10 cellular contexts compared by ENCODE assay signal in genomic region chr7:30752979-30753378, GRCh38. TPM values are rescaled to one million over a fixed set of nuclear protein-coding genes. Genes with fewer than 3 reads are reported as not detected.
DNase-seq lines count a peak whose midpoint lies in the region; ATAC-seq and TF ChIP-seq lines count a peak whose summit lies in the region.
"Had no signal": no experiment of that assay in that cellular context is flagged by ENCODE, and none has a peak within 500 bp of the region (broad histone marks: within the 10 kb centered on the region; RNA-seq: fewer than 3 reads in every experiment).

No MANE protein-coding gene starts in this region.

- H3K27me3 ChIP-seq in AG04450 (ENCODE audit: control insufficient read depth, insufficient read depth, low read length), result peaks cover 2% of the 10 kb centered on the region

- in situ Hi-C loops in astrocyte of the spinal cord (cut with HindIII; ENCODE audit: low sequenced_read_pairs), result no loop called here

- H3K27ac ChIP-seq in AG04450 (ENCODE audit: low read depth, low read length), result no peak overlapping the region

- H3K9me3 ChIP-seq in AG04450 (ENCODE audit: control insufficient read depth, insufficient read depth, low read length), result peaks cover 4% of the 10 kb centered on the region; the same call in 1 of the 2 replicates

- intact Hi-C loops in left ventricle myocardium superior (cut with micrococcal nuclease), result no loop called here
- intact Hi-C loops in posterior vena cava (cut with DNase I), result loop anchor here in 1 of 2 donors (5.0 kb wide), 1 partner anchor 49 kb away; no protein-coding TSS in a partner anchor

- DNase-seq in AG04450 (ENCODE audit: low read depth, low spot score) (no peak), astrocyte of the spinal cord (ENCODE audit: low read depth, low spot score) (peak; percentile 24), left ventricle myocardium superior (peak; percentile 89), posterior vena cava (ENCODE audit: low spot score) (peak; percentile 94), T-helper 1 cell (no peak), A172 (ENCODE audit: low spot score) (no peak), NCI-H2029 treated with DMSO at 0.1 percent for 48 hours (lab: John Stamatoyannopoulos, UW) (no peak)
- DNase-seq in stimulated activated CD4-positive, alpha-beta T cell treated with anti-CD3 and anti-CD28 coated beads, Interleukin-4, amount 100 ng/mL, for 1 hour, result no peak
- DNase-seq: activated T-cell treated with anti-CD3 and anti-CD28 coated beads, Interleukin-2, amount 50 U/mL, for 1 hour had no signal

- H3K4me3 ChIP-seq in AG04450 (ENCODE audit: low read depth, low read length), result peak overlapping the region; percentile 23
- H3K4me3 ChIP-seq in astrocyte of the spinal cord (ENCODE audit: low read depth, low read length), result no peak overlapping the region
- H3K4me3 ChIP-seq: GM23338 had no signal

- TF ChIP-seq CTCF in AG04450 (IDR thresholded peaks at IDR 0.05; ENCODE audit: low read depth, low read length) (no peak), astrocyte of the spinal cord (IDR thresholded peaks at IDR 0.05; ENCODE audit: low read depth, low read length) (no peak)

- POLR2A ChIA-PET in AG04450 (lab: Yijun Ruan, JAX), result interaction anchor here (0.6 to 1.2 kb wide), 2 partner anchors 14 to 44 kb away, joined by 3 to 5 read pairs; no protein-coding TSS in a partner anchor

- CTCF ChIA-PET in AG04450 (lab: Charles Lee), result interaction anchor here (1.3 kb wide), 1 partner anchor 12 kb away, joined by 5 read pairs; no protein-coding TSS in a partner anchor

- peak; percentile 44 for ATAC-seq in left ventricle myocardium superior
- ATAC-seq: GM23338 had no signal

RNA-seq across cellular contexts. Expression of gene INMT, which starts 1.0 kb away (rescaled TPM):
- 6.6 and 7.6 TPM in 2 replicates for polyA plus RNA-seq in AG04450 (2011; rRNA removed)
- 12.5 and 17.0 TPM in 2 replicates for polyA minus RNA-seq in AG04450 (2011; rRNA and poly(A)+ RNA removed)
- 50.2 TPM for total RNA-seq in left ventricle myocardium superior
- 100 to 1,000 TPM in 1 of 2 donors, 10 to 100 TPM in 1; 83.8 to 150 TPM for total RNA-seq in posterior vena cava
- total RNA-seq in A172 (2014; rRNA removed; shearing (Covaris generic)), result not detected in 2 replicates

RNA-seq across cellular contexts. Expression of gene MINDY4, which starts 18.2 kb away (rescaled TPM):
- polyA plus RNA-seq in AG04450 (2011; rRNA removed), result 1.8 and 2.4 TPM in 2 replicates
- 4.2 and 4.7 TPM in 2 replicates for polyA minus RNA-seq in AG04450 (2011; rRNA and poly(A)+ RNA removed)
- total RNA-seq in left ventricle myocardium superior (4.9 TPM), posterior vena cava (10 to 100 TPM; 13.9 to 18.4 TPM)
- total RNA-seq in A172 (2014; rRNA removed; shearing (Covaris generic)), result 7.1 and 7.6 TPM in 2 replicates

Comparison
In these comparisons a context has a peak if more than half of its experiments do, and no peak if none do; other contexts are left out.
1. DNase-seq: peak in astrocyte of the spinal cord (single experiment), left ventricle myocardium superior (single experiment) and posterior vena cava (single experiment); none in AG04450 (single experiment), T-helper 1 cell (0 of 5), A172 (single experiment), NCI-H2029 treated with DMSO at 0.1 percent for 48 hours (single experiment) and stimulated activated CD4-positive, alpha-beta T cell treated with anti-CD3 and anti-CD28 coated beads, Interleukin-4, amount 100 ng/mL, for 1 hour (single experiment).
2. RNA of gene INMT, which starts 1.0 kb away (total RNA-seq): 83.8 to 150 TPM in posterior vena cava and 50.2 TPM in left ventricle myocardium superior (single experiment); not detected in A172; every median in the first group is over 10 times any median in the second.